ENCODE assay signal across 27 cellular contexts in the genomic region with DNA sequence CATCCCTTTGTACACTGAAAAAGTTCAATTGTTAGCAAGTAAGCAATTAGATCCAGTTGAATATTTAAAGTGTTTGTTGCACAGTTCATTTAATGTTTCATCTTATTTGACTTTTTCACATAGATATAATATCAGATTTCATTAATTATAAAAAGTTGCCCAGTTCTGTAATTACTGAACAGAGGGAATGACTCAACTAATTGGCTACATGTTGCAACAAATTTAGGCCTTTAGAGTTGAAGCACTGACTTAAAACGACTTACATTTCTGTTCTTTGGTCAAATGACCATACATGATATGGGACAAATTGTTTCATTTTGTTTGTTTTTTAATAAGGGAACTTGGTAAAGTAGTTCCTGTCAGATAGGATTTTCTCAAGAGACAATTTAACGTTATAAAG.
DNase-seq lines count a peak whose midpoint lies in the region; ATAC-seq and TF ChIP-seq lines count a peak whose summit lies in the region.
"Had no signal": no experiment of that assay in that cellular context is flagged by ENCODE, and none has a peak within 500 bp of the region (broad histone marks: within the 10 kb centered on the region; RNA-seq: fewer than 3 reads in every experiment).

No MANE protein-coding gene starts in this region.

- dilution Hi-C loops in mammary epithelial cell (cut with HindIII; ENCODE audit: low sequenced_read_pairs) = no loop called here

- H2AFZ ChIP-seq in mammary epithelial cell (ENCODE audit: low read depth, low read length) = no peak overlapping the region
- H2AFZ ChIP-seq in smooth muscle cell (ENCODE audit: low read depth) = no peak overlapping the region

- no peak overlapping the region for H3K4me3 ChIP-seq in mammary epithelial cell (replicated peaks in 1 of 3; ENCODE audit: insufficient read depth in 1 of 3, low read depth in 2 of 3, low read length in 3 of 3)
- H3K4me3 ChIP-seq in breast epithelium = no peak overlapping the region
- no peak overlapping the region for H3K4me3 ChIP-seq in epithelial cell of esophagus (ENCODE audit: low read length)
- no peak overlapping the region for H3K4me3 ChIP-seq in smooth muscle cell
- no peak overlapping the region for H3K4me3 ChIP-seq in testis
- H3K4me3 ChIP-seq: A549, GM12878, HAP-1, SK-N-MC had no signal

- intact Hi-C loops in mammary epithelial cell (cut with micrococcal nuclease) (no loop called here), breast epithelium (cut with DNase I; ENCODE audit: low total_unique reads) (no loop called here), testis (cut with DNase I; ENCODE audit: low total_unique reads) (no loop called here)

- no peak for TF ChIP-seq CTCF in mammary epithelial cell (conservative IDR thresholded peaks at IDR 0.05 in 1 of 2, IDR thresholded peaks at IDR 0.05 in 1 of 2; ENCODE audit: extremely low read depth in 1 of 2, insufficient read depth in 1 of 2, low read depth in 1 of 2, low read length in 2 of 2)
- TF ChIP-seq CTCF in breast epithelium (IDR thresholded peaks at IDR 0.05) = no peak
- no peak for TF ChIP-seq CTCF in epithelial cell of esophagus (IDR thresholded peaks at IDR 0.05; ENCODE audit: insufficient read depth, low read depth, low read length, missing control alignments)
- no peak for TF ChIP-seq CTCF in smooth muscle cell (IDR thresholded peaks at IDR 0.05; ENCODE audit: borderline replicate concordance, insufficient read depth, poor library complexity, severe bottlenecking)
- no peak for TF ChIP-seq CTCF in testis (IDR thresholded peaks at IDR 0.05)

- H3K27ac ChIP-seq in mammary epithelial cell (ENCODE audit: insufficient read depth, low read depth, low read length) = no peak overlapping the region
- H3K27ac ChIP-seq in breast epithelium = no peak overlapping the region
- peak overlapping the region; percentile 14 for H3K27ac ChIP-seq in smooth muscle cell (ENCODE audit: low read depth)
- no peak overlapping the region for H3K27ac ChIP-seq in testis
- H3K27ac ChIP-seq: A549, SK-N-MC had no signal

- CTCF ChIA-PET in mammary epithelial cell (lab: Charles Lee; ENCODE audit: low non-redundant PET) = no interaction called here

- DNase-seq in mammary epithelial cell (peak; percentile 11), breast epithelium (ENCODE audit: low spot score in 2 of 2) (no peak), NCI-H69 (lab: John Stamatoyannopoulos, UW) (peak; percentile 27), epithelial cell of esophagus (ENCODE audit: low read depth) (peak; percentile 45), smooth muscle cell (lab: John Stamatoyannopoulos, UW; ENCODE audit: unreplicated experiment) (no peak), testis (no peak)
- no peak for DNase-seq in activated effector memory CD4-positive, alpha-beta T cell treated with Interleukin-2 at 50 U/mL for 16 hours
- DNase-seq: C1 segment of cervical spinal cord; CD4-positive, alpha-beta memory T cell; COR-L47; EL; GDM1; GOT3; KBM-7; NCI-H1417; NCI-H1694; NCI-H2029 treated with DMSO at 0.1 percent for 48 hours; NCI-H2171 treated with DMSO at 0.1 percent for 48 hours; NCI-H524 treated with DMSO at 0.1 percent for 48 hours; NCI-H82; SIG-M5; T-helper 17 cell had no signal

- H3K9me3 ChIP-seq in mammary epithelial cell (replicated peaks; ENCODE audit: insufficient read depth, low read length) (no peaks in the 10 kb centered on the region), breast epithelium (no peaks in the 10 kb centered on the region), smooth muscle cell (replicated peaks; ENCODE audit: low read depth) (no peaks in the 10 kb centered on the region), testis (no peaks in the 10 kb centered on the region)
- H3K9me3 ChIP-seq: A549, HAP-1 had no signal

- H4K20me1 ChIP-seq in mammary epithelial cell (ENCODE audit: insufficient read depth, low read length) (no peaks in the 10 kb centered on the region), smooth muscle cell (ENCODE audit: low read depth) (no peaks in the 10 kb centered on the region)

- ATAC-seq in HG02588 (IDR thresholded peaks at IDR 0.05; ENCODE audit: unreplicated experiment) = no peak
- ATAC-seq: A549, GM12878, T-helper 17 cell had no signal

- H3K4me1 ChIP-seq in mammary epithelial cell (ENCODE audit: insufficient read depth, low read length) (no peaks in the 10 kb centered on the region), breast epithelium (no peaks in the 10 kb centered on the region), smooth muscle cell (ENCODE audit: low read depth) (no peaks in the 10 kb centered on the region), testis (no peaks in the 10 kb centered on the region)
- H3K4me1 ChIP-seq: A549, HAP-1 had no signal

- H3K9ac ChIP-seq in mammary epithelial cell (ENCODE audit: insufficient read depth, low read length) (no peak overlapping the region), smooth muscle cell (ENCODE audit: low read depth) (no peak overlapping the region)

- no peaks in the 10 kb centered on the region for H3K79me2 ChIP-seq in mammary epithelial cell (ENCODE audit: insufficient read depth, low read length)
- H3K79me2 ChIP-seq in smooth muscle cell (ENCODE audit: low read depth) = no peaks in the 10 kb centered on the region

- H3K36me3 ChIP-seq in mammary epithelial cell (ENCODE audit: insufficient read depth, low read length) (no peaks in the 10 kb centered on the region), breast epithelium (no peaks in the 10 kb centered on the region), smooth muscle cell (ENCODE audit: low read depth) (no peaks in the 10 kb centered on the region), testis (ENCODE audit: low read depth, missing control alignments) (no peaks in the 10 kb centered on the region)
- H3K36me3 ChIP-seq: HAP-1 had no signal

- TF ChIP-seq POLR2A in breast epithelium (IDR thresholded peaks at IDR 0.05) = no peak
- no peak for TF ChIP-seq POLR2A in testis (IDR thresholded peaks at IDR 0.05)

- 50% methylated on average over 2 of the region's 2 CpGs for WGBS in mammary epithelial cell (ENCODE audit: low coverage, missing lambda C conversion rate)
- 80% methylated on average over 2 of the region's 2 CpGs for WGBS in smooth muscle cell (ENCODE audit: low lambda C conversion rate)
- 27 to 30% methylated on average over 2 of the region's 2 CpGs for WGBS in testis, 2 donors

- no peaks in the 10 kb centered on the region for H3K27me3 ChIP-seq in mammary epithelial cell (ENCODE audit: insufficient read depth, low read length)
- H3K27me3 ChIP-seq in breast epithelium = no peaks in the 10 kb centered on the region
- no peaks in the 10 kb centered on the region for H3K27me3 ChIP-seq in smooth muscle cell (ENCODE audit: low read depth)
- H3K27me3 ChIP-seq in testis = no peaks in the 10 kb centered on the region

- in situ Hi-C loops in mammary epithelial cell (cut with MboI; ENCODE audit: low sequenced_read_pairs in 2 of 2) = no loop called here

- peaks cover 5% of the 10 kb centered on the region for H3F3A ChIP-seq in smooth muscle cell (ENCODE audit: low read depth)

- H3K4me2 ChIP-seq in mammary epithelial cell (ENCODE audit: insufficient read depth, low read depth, low read length) (no peak overlapping the region), smooth muscle cell (no peak overlapping the region)
- H3K4me2 ChIP-seq: A549 had no signal

- BruUV-seq in mammary epithelial cell (replicated peaks; lab: Mats Ljungman, UMichigan) = no TSS peak

Comparison
In these comparisons a context has a peak if more than half of its experiments do, and no peak if none do; other contexts are left out.
1. DNase-seq: peak in mammary epithelial cell (single experiment), NCI-H69 (single experiment) and epithelial cell of esophagus (single experiment); none in breast epithelium (0 of 2), smooth muscle cell (single experiment), activated effector memory CD4-positive, alpha-beta T cell treated with Interleukin-2 at 50 U/mL for 16 hours (single experiment) and testis (single experiment).